2 cellular contexts compared by ENCODE assay signal in the genomic region with DNA sequence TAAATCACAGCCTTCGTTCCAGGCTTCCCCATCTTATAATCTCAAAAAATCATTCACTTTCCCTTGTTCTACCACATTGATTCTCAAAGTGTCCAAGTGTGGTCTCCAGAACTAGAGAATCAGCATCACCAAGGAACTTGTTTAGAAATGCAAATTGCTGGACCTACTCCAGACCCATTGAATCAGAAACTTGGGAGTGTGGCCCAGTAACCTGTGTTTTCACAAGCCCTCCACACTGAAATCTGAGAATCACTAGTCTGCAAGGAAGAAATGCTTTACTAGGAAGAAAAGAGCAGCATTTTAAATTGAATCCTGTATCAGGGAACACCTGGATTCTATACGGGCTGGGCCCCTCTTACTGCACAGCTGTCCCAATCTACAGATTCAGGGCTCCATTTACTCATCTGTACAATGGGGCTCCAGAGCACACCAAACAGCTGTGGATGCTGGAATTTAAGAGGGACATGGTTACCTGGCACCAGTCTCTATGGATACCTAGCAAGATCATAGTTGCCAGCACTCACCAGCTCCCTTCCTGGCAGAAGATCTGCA.
A peak's percentile ranks its signal among the peaks of the same experiment; 100 is the strongest.
TF ChIP-seq lines count a peak whose summit lies in the region.

No MANE protein-coding gene starts in this region.

TF ChIP-seq in HEK293, 187 proteins besides CTCF, POLR2A, EP300 and RAD21:
- peak; percentile 96 for TF ChIP-seq ZBTB20 (tag by site-specific recombination; IDR thresholded peaks at IDR 0.05)
- TF ChIP-seq, protein P1, sequence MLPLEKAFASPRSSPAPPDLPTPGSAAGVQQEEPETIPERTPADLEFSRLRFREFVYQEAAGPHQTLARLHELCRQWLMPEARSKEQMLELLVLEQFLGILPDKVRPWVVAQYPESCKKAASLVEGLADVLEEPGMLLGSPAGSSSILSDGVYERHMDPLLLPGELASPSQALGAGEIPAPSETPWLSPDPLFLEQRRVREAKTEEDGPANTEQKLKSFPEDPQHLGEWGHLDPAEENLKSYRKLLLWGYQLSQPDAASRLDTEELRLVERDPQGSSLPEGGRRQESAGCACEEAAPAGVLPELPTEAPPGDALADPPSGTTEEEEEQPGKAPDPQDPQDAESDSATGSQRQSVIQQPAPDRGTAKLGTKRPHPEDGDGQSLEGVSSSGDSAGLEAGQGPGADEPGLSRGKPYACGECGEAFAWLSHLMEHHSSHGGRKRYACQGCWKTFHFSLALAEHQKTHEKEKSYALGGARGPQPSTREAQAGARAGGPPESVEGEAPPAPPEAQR (tag by site-specific recombination; IDR thresholded peaks at IDR 0.05) = no peak
- TF ChIP-seq, protein P2, sequence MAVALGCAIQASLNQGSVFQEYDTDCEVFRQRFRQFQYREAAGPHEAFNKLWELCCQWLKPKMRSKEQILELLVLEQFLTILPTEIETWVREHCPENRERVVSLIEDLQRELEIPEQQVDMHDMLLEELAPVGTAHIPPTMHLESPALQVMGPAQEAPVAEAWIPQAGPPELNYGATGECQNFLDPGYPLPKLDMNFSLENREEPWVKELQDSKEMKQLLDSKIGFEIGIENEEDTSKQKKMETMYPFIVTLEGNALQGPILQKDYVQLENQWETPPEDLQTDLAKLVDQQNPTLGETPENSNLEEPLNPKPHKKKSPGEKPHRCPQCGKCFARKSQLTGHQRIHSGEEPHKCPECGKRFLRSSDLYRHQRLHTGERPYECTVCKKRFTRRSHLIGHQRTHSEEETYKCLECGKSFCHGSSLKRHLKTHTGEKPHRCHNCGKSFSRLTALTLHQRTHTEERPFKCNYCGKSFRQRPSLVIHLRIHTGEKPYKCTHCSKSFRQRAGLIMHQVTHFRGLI (tag by site-specific recombination; IDR thresholded peaks at IDR 0.05) = peak; percentile 73; the same call in 1 of the 2 replicates

TF ChIP-seq in H1, 55 proteins besides CTCF, POLR2A, EP300 and RAD21:
- TF ChIP-seq KDM1A (IDR thresholded peaks at IDR 0.05; ENCODE audit: borderline replicate concordance, low read length) (peak; percentile 77), POLR2AphosphoS5 (IDR thresholded peaks at IDR 0.05; ENCODE audit: low read depth, low read length) (no peak), HDAC2 (IDR thresholded peaks at IDR 0.05; ENCODE audit: borderline replicate concordance in 1 of 2, low read depth in 2 of 2, low read length in 2 of 2) (0 out of 4 replicates have a peak, but pooled peaks of 1 of the 2 experiments have one; percentile 32)
